14 cellular contexts compared by ENCODE assay signal in genomic region chr3:44444896-44445691, GRCh38.
"Had no signal": no experiment of that assay in that cellular context is flagged by ENCODE, and none has a peak within 500 bp of the region (broad histone marks: within the 10 kb centered on the region; RNA-seq: fewer than 3 reads in every experiment).

No MANE protein-coding gene starts in this region.

- H3K27me3 Mint-ChIP-seq: activated CD4-positive, alpha-beta memory T cell treated with anti-CD3 and anti-CD28 coated beads for 36 hours; activated CD4-positive, alpha-beta T cell treated with anti-CD3 and anti-CD28 coated beads for 36 hours; memory B cell had no signal

- H3K9me3 Mint-ChIP-seq: neural crest cell had no signal

- H3K4me3 Mint-ChIP-seq: activated CD4-positive, alpha-beta memory T cell treated with anti-CD3 and anti-CD28 coated beads for 36 hours; activated CD4-positive, alpha-beta T cell treated with anti-CD3 and anti-CD28 coated beads for 36 hours; activated T-cell treated with anti-CD3 and anti-CD28 coated beads, Interleukin-2, amount 50 U/mL, for 4 hours; memory B cell; neural crest cell; T-helper 1 cell treated with Interleukin-12 subunit alpha and Interleukin-12 subunit beta and Interleukin-4 antibody, amounts not matched to agents 30 μg/mL and 1 μg/mL, for 36 hours had no signal

- H3K27ac ChIP-seq: cardiac muscle cell, esophagus squamous epithelium, thyroid gland had no signal

- H3K4me3 ChIP-seq: cardiac muscle cell, esophagus squamous epithelium, thyroid gland had no signal

- H3K27ac Mint-ChIP-seq: memory B cell; T-helper 1 cell treated with Interleukin-12 subunit alpha and Interleukin-12 subunit beta and Interleukin-4 antibody, amounts not matched to agents 30 μg/mL and 1 μg/mL, for 36 hours had no signal

- H3K9me3 ChIP-seq: thyroid gland had no signal

- DNase-seq: activated CD4-positive, alpha-beta memory T cell treated with anti-CD3 and anti-CD28 coated beads for 36 hours; activated CD4-positive, alpha-beta T cell treated with anti-CD3 and anti-CD28 coated beads for 36 hours; activated gamma-delta T cell; activated T-cell treated with anti-CD3 and anti-CD28 coated beads, Interleukin-2, amount 50 U/mL, for 4 hours; esophagus squamous epithelium; kidney glomerular epithelial cell; left ventricle myocardium superior; stimulated activated CD4-positive, alpha-beta T cell treated with anti-CD3 and anti-CD28 coated beads, Interleukin-12 subunit alpha, Interleukin-12 subunit beta, amount 100 ng/mL, for 4 hours; stimulated activated CD4-positive, alpha-beta T cell treated with anti-CD3 and anti-CD28 coated beads, Interleukin-2, amount 100 ng/mL, for 24 hours; thyroid gland had no signal

- ATAC-seq: activated CD4-positive, alpha-beta T cell treated with anti-CD3 and anti-CD28 coated beads for 36 hours; activated T-cell treated with anti-CD3 and anti-CD28 coated beads, Interleukin-2, amount 50 U/mL, for 4 hours; left ventricle myocardium superior had no signal

- H3K27me3 ChIP-seq: cardiac muscle cell, esophagus squamous epithelium, thyroid gland had no signal

- H3K4me1 Mint-ChIP-seq: neural crest cell had no signal
